In the genomic region with DNA sequence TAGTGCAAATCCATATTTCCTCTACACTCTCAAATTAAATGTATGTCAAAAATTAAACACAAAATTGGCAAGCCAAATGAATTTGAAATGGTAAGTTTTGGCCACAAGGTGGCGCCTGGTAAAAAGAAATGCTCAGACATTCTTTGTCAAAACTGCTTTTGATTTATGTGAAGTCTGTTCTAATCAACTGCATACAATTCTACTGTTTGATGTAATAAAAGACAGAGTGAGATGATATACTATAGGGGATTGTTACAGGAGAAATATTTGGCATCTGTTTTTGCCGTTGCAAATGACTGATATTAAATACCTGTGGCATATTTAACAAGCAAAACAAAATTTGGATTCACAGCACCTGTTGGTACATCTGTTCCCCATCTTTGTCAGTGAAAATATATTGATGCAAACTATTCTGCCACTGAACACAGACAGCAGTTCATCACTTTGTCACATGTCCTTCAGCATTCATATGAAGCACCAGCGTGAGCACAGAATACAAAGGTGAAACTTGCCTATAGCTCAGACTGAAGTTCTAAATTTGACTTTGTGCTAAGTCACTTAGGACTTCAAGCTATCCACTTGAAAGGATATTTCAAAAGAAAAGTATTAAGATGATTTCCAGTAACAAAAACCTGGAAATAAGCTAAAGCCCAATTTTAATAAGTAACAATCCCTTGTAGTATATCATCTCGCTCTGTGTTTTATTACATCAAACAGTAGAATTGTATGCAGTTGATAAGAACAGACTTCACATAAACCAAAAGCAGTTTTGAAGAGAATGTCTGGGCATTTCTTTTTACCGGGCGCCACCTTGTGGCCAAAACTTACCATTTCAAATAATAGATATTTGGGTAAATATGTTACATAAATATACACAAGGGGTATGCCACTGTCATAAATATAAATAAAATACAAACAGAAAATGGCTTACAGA, we compare ENCODE assay signal across 8 cellular contexts. TPM values are rescaled to one million over a fixed set of nuclear protein-coding genes. Genes with fewer than 3 reads are reported as not detected.
DNase-seq lines count a peak whose midpoint lies in the region; ATAC-seq and TF ChIP-seq lines count a peak whose summit lies in the region.

No MANE protein-coding gene starts in this region.

- H3K9me3 ChIP-seq in tibial artery = no peaks in the 10 kb centered on the region

- TF ChIP-seq CTCF in fibroblast of mammary gland (conservative IDR thresholded peaks at IDR 0.05; ENCODE audit: control insufficient read depth, insufficient read depth, low read depth, low read length) (peak; percentile 63), omental fat pad (IDR thresholded peaks at IDR 0.05) (no peak), tibial artery (IDR thresholded peaks at IDR 0.05) (peak; percentile 68 to 69)

- POLR2A ChIA-PET in HEK293T (lab: Yijun Ruan, JAX) = no interaction called here

- intact Hi-C loops in tibial artery (cut with DNase I; ENCODE audit: low total_unique reads) = loop anchor here (10.0 kb wide), 1 partner anchor 283 kb away; no protein-coding TSS in a partner anchor

- no peaks in the 10 kb centered on the region for H3K9me3 Mint-ChIP-seq in activated T-cell treated with anti-CD3 and anti-CD28 coated beads, Interleukin-2, amount 50 U/mL, for 4 hours

- H3K36me3 ChIP-seq in tibial artery = peaks cover 12 to 19% (median 16%) of the 10 kb centered on the region in 3 donors

- H3K36me3 Mint-ChIP-seq in activated T-cell treated with anti-CD3 and anti-CD28 coated beads, Interleukin-2, amount 50 U/mL, for 4 hours (ENCODE audit: insufficient read depth) = peaks cover 6% of the 10 kb centered on the region

- H3K4me3 ChIP-seq in fibroblast of mammary gland (ENCODE audit: control insufficient read depth, low read depth, low read length) (no peak overlapping the region), tibial artery (no peak overlapping the region)

- peak; percentile 48 to 58 for ATAC-seq in activated T-cell treated with anti-CD3 and anti-CD28 coated beads, Interleukin-2, amount 50 U/mL, for 4 hours
- ATAC-seq in omental fat pad (ENCODE audit: low FRiP score) (no peak), HG02610 (IDR thresholded peaks at IDR 0.05; ENCODE audit: unreplicated experiment) (no peak)

- no peaks in the 10 kb centered on the region for H3K27me3 Mint-ChIP-seq in activated T-cell treated with anti-CD3 and anti-CD28 coated beads, Interleukin-2, amount 50 U/mL, for 4 hours (ENCODE audit: low read depth)

- no peak overlapping the region for H3K4me3 Mint-ChIP-seq in activated T-cell treated with anti-CD3 and anti-CD28 coated beads, Interleukin-2, amount 50 U/mL, for 4 hours

- H3K27me3 ChIP-seq in tibial artery = no peaks in the 10 kb centered on the region

- H3K4me1 Mint-ChIP-seq in activated T-cell treated with anti-CD3 and anti-CD28 coated beads, Interleukin-2, amount 50 U/mL, for 4 hours (ENCODE audit: low read depth) = peaks cover 9% of the 10 kb centered on the region

- DNase-seq in AML-193 (lab: John Stamatoyannopoulos, UW) (peak; percentile 51 to 62), HEK293T (ENCODE audit: extremely low spot score) (peak; percentile 23), OCI-M2 (lab: John Stamatoyannopoulos, UW; ENCODE audit: unreplicated experiment) (peak; percentile 25), fibroblast of mammary gland (ENCODE audit: low read depth) (peak; percentile 69), omental fat pad (ENCODE audit: low spot score) (peak; percentile 66), tibial artery (no peak)
- peak; percentile 62 for DNase-seq in activated T-cell treated with anti-CD3 and anti-CD28 coated beads, Interleukin-2, amount 50 U/mL, for 4 hours

- H3K27ac ChIP-seq in tibial artery = peak overlapping the region; percentile 41 to 45

- H3K4me1 ChIP-seq in tibial artery = peaks cover 0 to 6% (median 1%) of the 10 kb centered on the region in 4 donors

- CTCF ChIA-PET in HEK293T (lab: Yijun Ruan, JAX) = interaction anchor here (0.6 to 2.4 kb wide), 11 partner anchors 9 to 566 kb away, joined by 3 to 15 read pairs (median 4); no protein-coding TSS in a partner anchor

TF ChIP-seq in HEK293T, 16 proteins besides CTCF, POLR2A, EP300 and RAD21:
- TF ChIP-seq, protein P1, sequence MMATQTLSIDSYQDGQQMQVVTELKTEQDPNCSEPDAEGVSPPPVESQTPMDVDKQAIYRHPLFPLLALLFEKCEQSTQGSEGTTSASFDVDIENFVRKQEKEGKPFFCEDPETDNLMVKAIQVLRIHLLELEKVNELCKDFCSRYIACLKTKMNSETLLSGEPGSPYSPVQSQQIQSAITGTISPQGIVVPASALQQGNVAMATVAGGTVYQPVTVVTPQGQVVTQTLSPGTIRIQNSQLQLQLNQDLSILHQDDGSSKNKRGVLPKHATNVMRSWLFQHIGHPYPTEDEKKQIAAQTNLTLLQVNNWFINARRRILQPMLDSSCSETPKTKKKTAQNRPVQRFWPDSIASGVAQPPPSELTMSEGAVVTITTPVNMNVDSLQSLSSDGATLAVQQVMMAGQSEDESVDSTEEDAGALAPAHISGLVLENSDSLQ (IDR thresholded peaks at IDR 0.05) = peak; percentile 91
- no peak for TF ChIP-seq TARDBP (IDR thresholded peaks at IDR 0.05)

RNA-seq across cellular contexts. Expression of a gene that starts 10.2 kb away (rescaled TPM):
- total RNA-seq in activated T-cell treated with anti-CD3 and anti-CD28 coated beads, Interleukin-2, amount 50 U/mL, for 4 hours = under 1 TPM in 2 of 3 donors, not detected in 1; 0.11 to 0.61 TPM
- 10 to 100 TPM in 2 of 4 donors, 1 to 10 TPM in 2; 6.3 to 25.5 (median 13.4) TPM for total RNA-seq in omental fat pad

RNA-seq across cellular contexts. Expression of a gene that starts 34.3 kb away (rescaled TPM):
- total RNA-seq in activated T-cell treated with anti-CD3 and anti-CD28 coated beads, Interleukin-2, amount 50 U/mL, for 4 hours = 10 to 100 TPM; 13.2 to 15.8 (median 14.7) TPM
- total RNA-seq in omental fat pad = 100 to 1,000 TPM in 2 of 4 donors, 10 to 100 TPM in 2; 77.0 to 354 (median 105) TPM

Comparison
In these comparisons a context has a peak if more than half of its experiments do, and no peak if none do; other contexts are left out.
1. DNase-seq: peak in AML-193 (2 of 2), HEK293T (single experiment), OCI-M2 (single experiment), activated T-cell treated with anti-CD3 and anti-CD28 coated beads, Interleukin-2, amount 50 U/mL, for 4 hours (single experiment), fibroblast of mammary gland (single experiment) and omental fat pad (single experiment); none in tibial artery (0 of 2).
2. ATAC-seq: peak in activated T-cell treated with anti-CD3 and anti-CD28 coated beads, Interleukin-2, amount 50 U/mL, for 4 hours (2 of 2); none in omental fat pad (single experiment) and HG02610 (single experiment).
3. CTCF ChIP-seq: peak in fibroblast of mammary gland (single experiment) and tibial artery (2 of 2); none in omental fat pad (0 of 3).
4. RNA of a gene that starts 10.2 kb away (total RNA-seq): 6.3 to 25.5 TPM in omental fat pad; 0.11 to 0.61 TPM in activated T-cell treated with anti-CD3 and anti-CD28 coated beads, Interleukin-2, amount 50 U/mL, for 4 hours; every median in the first group is over 4 times any median in the second.
5. RNA of a gene that starts 34.3 kb away (total RNA-seq): 77.0 to 354 TPM in omental fat pad; 13.2 to 15.8 TPM in activated T-cell treated with anti-CD3 and anti-CD28 coated beads, Interleukin-2, amount 50 U/mL, for 4 hours; every median in the first group is over 4 times any median in the second.